Comparison of ENCODE assay signal across 17 cellular contexts in genomic region chr1:169122976-169123375, GRCh38. TPM values are rescaled to one million over a fixed set of nuclear protein-coding genes. Genes with fewer than 3 reads are reported as not detected.
A peak's percentile ranks its signal among the peaks of the same experiment; 100 is the strongest.
DNase-seq lines count a peak whose midpoint lies in the region; ATAC-seq, FAIRE-seq and TF ChIP-seq lines count a peak whose summit lies in the region.
"Had no signal": no experiment of that assay in that cellular context is flagged by ENCODE, and none has a peak within 500 bp of the region (broad histone marks: within the 10 kb centered on the region; RNA-seq: fewer than 3 reads in every experiment).

No MANE protein-coding gene starts in this region.

- no peak for TF ChIP-seq CTCF in body of pancreas (IDR thresholded peaks at IDR 0.05)

- peak; percentile 76 for FAIRE-seq in GM12891 (lab: Jason Lieb, UNC)
- FAIRE-seq: bronchial epithelial cell, frontal cortex had no signal

- TF ChIP-seq POLR2A in GM12891 (IDR thresholded peaks at IDR 0.05; ENCODE audit: low read depth, low read length) (no peak), body of pancreas (IDR thresholded peaks at IDR 0.05) (no peak)

- H3K4me2 ChIP-seq in GM23248 (ENCODE audit: unreplicated experiment), result no peak overlapping the region

- intact Hi-C loops in body of pancreas (cut with DNase I), result no loop called here

- ATAC-seq in GM19463 (IDR thresholded peaks at IDR 0.05; ENCODE audit: unreplicated experiment) (peak; percentile 64), HG02938 (IDR thresholded peaks at IDR 0.05; ENCODE audit: unreplicated experiment) (peak; percentile 72), body of pancreas (no peak)

- no peak overlapping the region for H3K9ac ChIP-seq in GM23248

- H3K9me3 ChIP-seq in body of pancreas (no peaks in the 10 kb centered on the region), GM23248 (ENCODE audit: low read depth) (no peaks in the 10 kb centered on the region)

- in situ Hi-C loops in GM23248 (cut with MboI), result loop anchor here (10.0 to 25.0 kb wide), 2 partner anchors 518 to 686 kb away; no protein-coding TSS in a partner anchor

- H3K9me2 ChIP-seq in GM23248 (ENCODE audit: insufficient read depth), result no peaks in the 10 kb centered on the region

- H3K27me3 ChIP-seq in body of pancreas, result no peaks in the 10 kb centered on the region
- no peaks in the 10 kb centered on the region for H3K27me3 ChIP-seq in GM23248 (replicated peaks; ENCODE audit: insufficient read depth)

- WGBS in body of pancreas, 2 donors, result 42 to 43% methylated on average over 6 of the region's 6 CpGs
- 92 to 93% methylated on average over 6 of the region's 6 CpGs for WGBS in GM23248 (ENCODE audit: low coverage in 1 of 2, low lambda C conversion rate in 2 of 2, missing lambda C conversion rate in 2 of 2), 2 experiments

- H3K4me1 ChIP-seq in body of pancreas (peaks cover 29% of the 10 kb centered on the region), GM23248 (ENCODE audit: insufficient read depth) (peaks cover 21% of the 10 kb centered on the region)

- H3K4me3 ChIP-seq in body of pancreas (no peak overlapping the region), GM23248 (no peak overlapping the region)

- H4K20me1 ChIP-seq in GM23248 (ENCODE audit: insufficient read depth), result no peaks in the 10 kb centered on the region

- H3K36me3 ChIP-seq in body of pancreas (replicated peaks in 1 of 2; ENCODE audit: insufficient read depth in 1 of 2, low read depth in 2 of 2), result peaks cover 0 to 6% of the 10 kb centered on the region in 2 donors
- H3K36me3 ChIP-seq in GM23248 (ENCODE audit: low read depth), result no peaks in the 10 kb centered on the region

- H3K27ac ChIP-seq in body of pancreas, result peak overlapping the region in 3 of 4 donors; percentile 42 to 67 (median 64)
- H3K27ac ChIP-seq in GM23248, result no peak overlapping the region

- DNase-seq in GM12891 (ENCODE audit: insufficient read length, low spot score) (no peak), body of pancreas (no peak), cortex of kidney (lab: John Stamatoyannopoulos, UW) (no peak), NCI-H510A treated with DMSO at 0.1 percent for 48 hours (lab: John Stamatoyannopoulos, UW) (no peak), GM23248 (no peak), EL (no peak)
- DNase-seq: activated CD4-positive, alpha-beta memory T cell treated with anti-CD3 and anti-CD28 coated beads, Interleukin-2, amount 10 ng/mL, durations not matched to agents 7 days and 5 days; activated naive CD4-positive, alpha-beta T cell; DMS153; Karpas-422; NCI-H2081; NCI-H748 treated with DMSO at 0.1 percent for 48 hours; stimulated activated CD4-positive, alpha-beta T cell treated with anti-CD3 and anti-CD28 coated beads, Interleukin-2, amount 100 ng/mL, for 48 hours had no signal

- no peaks in the 10 kb centered on the region for H3K79me2 ChIP-seq in GM23248 (ENCODE audit: insufficient read depth)

- H3F3A ChIP-seq in GM23248 (ENCODE audit: insufficient read depth), result peaks cover 13% of the 10 kb centered on the region

- no peak overlapping the region for H2AFZ ChIP-seq in GM23248

TF ChIP-seq in GM12891, 5 proteins besides CTCF, POLR2A, EP300 and RAD21:
- TF ChIP-seq PAX5 (IDR thresholded peaks at IDR 0.05; ENCODE audit: insufficient read depth, low read length, severe bottlenecking) (no peak), SPI1 (IDR thresholded peaks at IDR 0.05; ENCODE audit: low read depth, low read length) (peak; percentile 88), TAF1 (IDR thresholded peaks at IDR 0.05; ENCODE audit: low read depth, low read length) (no peak)

RNA-seq across cellular contexts. Expression of gene ATP1B1, which starts 16.5 kb away (rescaled TPM):
- 14.9 TPM for polyA plus RNA-seq in GM12891 (2012; ENCODE audit: low read depth, missing spikeins)
- total RNA-seq in body of pancreas, result 100 to 1,000 TPM; 116 to 138 TPM
- total RNA-seq in GM23248 (2014; rRNA removed; shearing (Covaris generic)), result 6.9 and 9.4 TPM in 2 replicates
- 15.2 and 16.1 TPM in 2 replicates for polyA plus RNA-seq in GM23248 (2016; fragmentation: Nextera tagmentation; extraction: Ambion mirVana)

Comparison
In these comparisons a context has a peak if more than half of its experiments do, and no peak if none do; other contexts are left out.
1. RNA of gene ATP1B1, which starts 16.5 kb away (total RNA-seq): 116 to 138 TPM in body of pancreas; 6.9 to 9.4 TPM in GM23248; every median in the first group is over 10 times any median in the second.